In the genomic region with DNA sequence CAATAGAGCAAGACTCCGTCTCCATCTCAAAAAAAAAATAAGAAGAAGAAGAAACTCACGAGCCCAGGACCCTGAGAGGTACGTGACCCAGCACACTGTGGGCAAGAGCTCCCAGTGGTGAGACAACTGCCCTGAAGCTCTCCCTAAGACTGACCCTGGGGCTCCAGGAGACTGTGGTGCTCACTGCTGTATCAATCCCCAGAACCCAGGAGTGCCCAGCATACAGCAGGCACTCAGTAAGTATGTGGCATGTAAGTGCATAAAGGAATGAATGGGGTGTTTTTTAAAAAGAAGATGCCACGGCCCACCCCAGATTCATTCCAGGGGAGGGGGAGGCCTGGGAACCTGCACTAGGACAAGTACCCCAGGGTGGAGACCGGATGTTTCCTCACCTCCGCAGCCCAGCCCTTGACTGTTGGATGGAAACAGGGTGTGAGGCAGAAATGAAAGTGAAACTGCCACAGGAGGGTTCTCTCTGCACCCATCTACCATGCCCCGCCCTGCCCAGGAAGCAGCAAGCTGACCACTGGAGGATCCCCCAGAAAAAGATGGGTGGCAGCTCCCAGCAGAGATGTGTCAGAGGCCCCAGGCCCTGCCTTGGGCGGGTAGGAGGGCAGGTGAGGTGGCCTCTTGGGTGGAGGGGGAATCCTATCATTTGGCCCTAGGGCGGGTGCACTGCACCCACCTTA, we compare ENCODE assay signal across 8 cellular contexts. TPM values are rescaled to one million over a fixed set of nuclear protein-coding genes. Genes with fewer than 3 reads are reported as not detected.
A peak's percentile ranks its signal among the peaks of the same experiment; 100 is the strongest.
DNase-seq lines count a peak whose midpoint lies in the region; ATAC-seq and TF ChIP-seq lines count a peak whose summit lies in the region.

No MANE protein-coding gene starts in this region.

- no peak for TF ChIP-seq CTCF in gastrocnemius medialis (IDR thresholded peaks at IDR 0.05 in 4 of 5, conservative IDR thresholded peaks at IDR 0.05 in 1 of 5)
- no peak for TF ChIP-seq CTCF in tibial artery (IDR thresholded peaks at IDR 0.05)
- no peak for TF ChIP-seq CTCF in GM23338 (conservative IDR thresholded peaks at IDR 0.05; ENCODE audit: low read depth in 2 of 2)

- no peaks in the 10 kb centered on the region for H3F3A ChIP-seq in GM23338 (replicated peaks; ENCODE audit: low read depth)

- H3K9me3 ChIP-seq in mononuclear cell (ENCODE audit: low read depth, low read length) (no peaks in the 10 kb centered on the region), gastrocnemius medialis (no peaks in the 10 kb centered on the region), tibial artery (no peaks in the 10 kb centered on the region)

- H3K79me2 ChIP-seq in GM23338 (replicated peaks; ENCODE audit: insufficient read depth) = peaks cover 100% of the 10 kb centered on the region

- H4K20me1 ChIP-seq in GM23338 (replicated peaks; ENCODE audit: insufficient read depth) = peaks cover 53% of the 10 kb centered on the region

- TF ChIP-seq POLR2A in gastrocnemius medialis (IDR thresholded peaks at IDR 0.05) = no peak

- H3K36me3 ChIP-seq in gastrocnemius medialis (no peaks in the 10 kb centered on the region), tibial artery (no peaks in the 10 kb centered on the region), GM23338 (ENCODE audit: insufficient read depth) (no peaks in the 10 kb centered on the region)

- intact Hi-C loops in gastrocnemius medialis (cut with DNase I; ENCODE audit: low total_unique reads) (no loop called here), tibial artery (cut with DNase I; ENCODE audit: low total_unique reads) (no loop called here)

- H3K4me2 ChIP-seq in GM23338 = no peak overlapping the region

- H3K4me1 ChIP-seq in mononuclear cell (ENCODE audit: insufficient read depth, low read length) (peaks cover 60% of the 10 kb centered on the region), gastrocnemius medialis (no peaks in the 10 kb centered on the region), tibial artery (peaks cover 0 to 38% (median 19%) of the 10 kb centered on the region in 4 donors), GM23338 (ENCODE audit: insufficient read depth) (peaks cover 13% of the 10 kb centered on the region; the same call in 1 of the 2 replicates)

- in situ Hi-C loops in gastrocnemius medialis (cut with MboI; ENCODE audit: low sequenced_read_pairs in 4 of 4) = no loop called here

- DNase-seq in NCI-H69 (lab: John Stamatoyannopoulos, UW) (peak; percentile 37), gastrocnemius medialis (no peak), tibial artery (no peak), GM23338 (ENCODE audit: low spot score) (no peak)
- DNase-seq in activated T-cell treated with anti-CD3 and anti-CD28 coated beads, Interleukin-2, amount 50 U/mL, for 48 hours = peak; percentile 71 to 76

- H3K27ac ChIP-seq in gastrocnemius medialis = no peak overlapping the region
- no peak overlapping the region for H3K27ac ChIP-seq in tibial artery
- H3K27ac ChIP-seq in GM23338 (ENCODE audit: low read depth) = no peak overlapping the region

- H3K9me3 Mint-ChIP-seq in GM23338 = no peaks in the 10 kb centered on the region

- ATAC-seq in GM18517 (IDR thresholded peaks at IDR 0.05; ENCODE audit: unreplicated experiment) (peak; percentile 92), HG02623 (IDR thresholded peaks at IDR 0.05; ENCODE audit: unreplicated experiment) (peak; percentile 89), gastrocnemius medialis (no peak), GM23338 (no peak)

- H3K4me1 Mint-ChIP-seq in GM23338 = peaks cover 61% of the 10 kb centered on the region

- H3K27ac Mint-ChIP-seq in GM23338 = no peak overlapping the region

- H3K9me2 ChIP-seq in GM23338 (ENCODE audit: insufficient read depth) = no peaks in the 10 kb centered on the region

- peaks cover 13% of the 10 kb centered on the region for H3K27me3 Mint-ChIP-seq in GM23338 (ENCODE audit: insufficient read depth, low read depth, poor library complexity)

- no peak overlapping the region for H3K4me3 Mint-ChIP-seq in GM23338

- H3K27me3 ChIP-seq in mononuclear cell (ENCODE audit: insufficient read depth, low read length) (no peaks in the 10 kb centered on the region), gastrocnemius medialis (no peaks in the 10 kb centered on the region), tibial artery (no peaks in the 10 kb centered on the region), GM23338 (ENCODE audit: insufficient read depth) (no peaks in the 10 kb centered on the region)

- no peak overlapping the region for H2AFZ ChIP-seq in GM23338

- H3K4me3 ChIP-seq in mononuclear cell (ENCODE audit: low read length) = peak overlapping the region; percentile 7
- no peak overlapping the region for H3K4me3 ChIP-seq in gastrocnemius medialis
- no peak overlapping the region for H3K4me3 ChIP-seq in tibial artery
- H3K4me3 ChIP-seq in GM23338 = no peak overlapping the region

- no peaks in the 10 kb centered on the region for H3K36me3 Mint-ChIP-seq in GM23338 (ENCODE audit: low read depth)

TF ChIP-seq in GM23338, 12 proteins besides CTCF, POLR2A, EP300 and RAD21 (continues in another document):
- TF ChIP-seq, protein P1, sequence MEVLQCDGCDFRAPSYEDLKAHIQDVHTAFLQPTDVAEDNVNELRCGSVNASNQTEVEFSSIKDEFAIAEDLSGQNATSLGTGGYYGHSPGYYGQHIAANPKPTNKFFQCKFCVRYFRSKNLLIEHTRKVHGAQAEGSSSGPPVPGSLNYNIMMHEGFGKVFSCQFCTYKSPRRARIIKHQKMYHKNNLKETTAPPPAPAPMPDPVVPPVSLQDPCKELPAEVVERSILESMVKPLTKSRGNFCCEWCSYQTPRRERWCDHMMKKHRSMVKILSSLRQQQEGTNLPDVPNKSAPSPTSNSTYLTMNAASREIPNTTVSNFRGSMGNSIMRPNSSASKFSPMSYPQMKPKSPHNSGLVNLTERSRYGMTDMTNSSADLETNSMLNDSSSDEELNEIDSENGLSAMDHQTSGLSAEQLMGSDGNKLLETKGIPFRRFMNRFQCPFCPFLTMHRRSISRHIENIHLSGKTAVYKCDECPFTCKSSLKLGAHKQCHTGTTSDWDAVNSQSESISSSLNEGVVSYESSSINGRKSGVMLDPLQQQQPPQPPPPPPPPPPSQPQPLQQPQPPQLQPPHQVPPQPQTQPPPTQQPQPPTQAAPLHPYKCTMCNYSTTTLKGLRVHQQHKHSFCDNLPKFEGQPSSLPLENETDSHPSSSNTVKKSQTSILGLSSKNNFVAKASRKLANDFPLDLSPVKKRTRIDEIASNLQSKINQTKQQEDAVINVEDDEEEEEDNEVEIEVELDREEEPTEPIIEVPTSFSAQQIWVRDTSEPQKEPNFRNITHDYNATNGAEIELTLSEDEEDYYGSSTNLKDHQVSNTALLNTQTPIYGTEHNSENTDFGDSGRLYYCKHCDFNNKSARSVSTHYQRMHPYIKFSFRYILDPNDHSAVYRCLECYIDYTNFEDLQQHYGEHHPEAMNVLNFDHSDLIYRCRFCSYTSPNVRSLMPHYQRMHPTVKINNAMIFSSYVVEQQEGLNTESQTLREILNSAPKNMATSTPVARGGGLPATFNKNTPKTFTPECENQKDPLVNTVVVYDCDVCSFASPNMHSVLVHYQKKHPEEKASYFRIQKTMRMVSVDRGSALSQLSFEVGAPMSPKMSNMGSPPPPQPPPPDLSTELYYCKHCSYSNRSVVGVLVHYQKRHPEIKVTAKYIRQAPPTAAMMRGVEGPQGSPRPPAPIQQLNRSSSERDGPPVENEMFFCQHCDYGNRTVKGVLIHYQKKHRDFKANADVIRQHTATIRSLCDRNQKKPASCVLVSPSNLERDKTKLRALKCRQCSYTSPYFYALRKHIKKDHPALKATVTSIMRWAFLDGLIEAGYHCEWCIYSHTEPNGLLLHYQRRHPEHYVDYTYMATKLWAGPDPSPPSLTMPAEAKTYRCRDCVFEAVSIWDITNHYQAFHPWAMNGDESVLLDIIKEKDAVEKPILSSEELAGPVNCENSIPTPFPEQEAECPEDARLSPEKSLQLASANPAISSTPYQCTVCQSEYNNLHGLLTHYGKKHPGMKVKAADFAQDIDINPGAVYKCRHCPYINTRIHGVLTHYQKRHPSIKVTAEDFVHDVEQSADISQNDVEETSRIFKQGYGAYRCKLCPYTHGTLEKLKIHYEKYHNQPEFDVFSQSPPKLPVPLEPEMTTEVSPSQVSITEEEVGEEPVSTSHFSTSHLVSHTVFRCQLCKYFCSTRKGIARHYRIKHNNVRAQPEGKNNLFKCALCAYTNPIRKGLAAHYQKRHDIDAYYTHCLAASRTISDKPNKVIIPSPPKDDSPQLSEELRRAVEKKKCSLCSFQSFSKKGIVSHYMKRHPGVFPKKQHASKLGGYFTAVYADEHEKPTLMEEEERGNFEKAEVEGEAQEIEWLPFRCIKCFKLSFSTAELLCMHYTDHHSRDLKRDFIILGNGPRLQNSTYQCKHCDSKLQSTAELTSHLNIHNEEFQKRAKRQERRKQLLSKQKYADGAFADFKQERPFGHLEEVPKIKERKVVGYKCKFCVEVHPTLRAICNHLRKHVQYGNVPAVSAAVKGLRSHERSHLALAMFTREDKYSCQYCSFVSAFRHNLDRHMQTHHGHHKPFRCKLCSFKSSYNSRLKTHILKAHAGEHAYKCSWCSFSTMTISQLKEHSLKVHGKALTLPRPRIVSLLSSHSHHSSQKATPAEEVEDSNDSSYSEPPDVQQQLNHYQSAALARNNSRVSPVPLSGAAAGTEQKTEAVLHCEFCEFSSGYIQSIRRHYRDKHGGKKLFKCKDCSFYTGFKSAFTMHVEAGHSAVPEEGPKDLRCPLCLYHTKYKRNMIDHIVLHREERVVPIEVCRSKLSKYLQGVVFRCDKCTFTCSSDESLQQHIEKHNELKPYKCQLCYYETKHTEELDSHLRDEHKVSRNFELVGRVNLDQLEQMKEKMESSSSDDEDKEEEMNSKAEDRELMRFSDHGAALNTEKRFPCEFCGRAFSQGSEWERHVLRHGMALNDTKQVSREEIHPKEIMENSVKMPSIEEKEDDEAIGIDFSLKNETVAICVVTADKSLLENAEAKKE (CRISPR knock-in tag; IDR thresholded peaks at IDR 0.05) = no peak
- TF ChIP-seq, protein P2, sequence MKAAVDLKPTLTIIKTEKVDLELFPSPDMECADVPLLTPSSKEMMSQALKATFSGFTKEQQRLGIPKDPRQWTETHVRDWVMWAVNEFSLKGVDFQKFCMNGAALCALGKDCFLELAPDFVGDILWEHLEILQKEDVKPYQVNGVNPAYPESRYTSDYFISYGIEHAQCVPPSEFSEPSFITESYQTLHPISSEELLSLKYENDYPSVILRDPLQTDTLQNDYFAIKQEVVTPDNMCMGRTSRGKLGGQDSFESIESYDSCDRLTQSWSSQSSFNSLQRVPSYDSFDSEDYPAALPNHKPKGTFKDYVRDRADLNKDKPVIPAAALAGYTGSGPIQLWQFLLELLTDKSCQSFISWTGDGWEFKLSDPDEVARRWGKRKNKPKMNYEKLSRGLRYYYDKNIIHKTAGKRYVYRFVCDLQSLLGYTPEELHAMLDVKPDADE (IDR thresholded peaks at IDR 0.05) = no peak
- no peak for TF ChIP-seq STAT1 (IDR thresholded peaks at IDR 0.05; ENCODE audit: unreplicated experiment)
- TF ChIP-seq ZNF331 (CRISPR knock-in tag; IDR thresholded peaks at IDR 0.05; ENCODE audit: low read depth) = no peak
- TF ChIP-seq EZH2phosphoT487 (IDR thresholded peaks at IDR 0.05; ENCODE audit: unreplicated experiment) = no peak
- no peak for TF ChIP-seq CREB1 (CRISPR knock-in tag; IDR thresholded peaks at IDR 0.05; ENCODE audit: low read depth)

RNA-seq across cellular contexts. Expression of a gene that starts 12.2 kb away (rescaled TPM):
- 35.9 TPM for total RNA-seq in mononuclear cell
- 10 to 100 TPM; 49.7 to 80.1 (median 53.6) TPM for total RNA-seq in gastrocnemius medialis
- total RNA-seq in GM23338 (2014; rRNA removed; shearing (Covaris generic)) = 88.1 and 101 TPM in 2 replicates
- polyA plus RNA-seq in GM23338 (2016; fragmentation: Nextera tagmentation; extraction: Ambion mirVana) = 35.9 and 39.9 TPM in 2 replicates

Comparison
In these comparisons a context has a peak if more than half of its experiments do, and no peak if none do; other contexts are left out.
1. ATAC-seq: peak in GM18517 (single experiment) and HG02623 (single experiment); none in gastrocnemius medialis (0 of 2) and GM23338 (single experiment).
2. DNase-seq: peak in NCI-H69 (single experiment) and activated T-cell treated with anti-CD3 and anti-CD28 coated beads, Interleukin-2, amount 50 U/mL, for 48 hours (2 of 2); none in gastrocnemius medialis (0 of 2), tibial artery (0 of 2) and GM23338 (single experiment).